Comparison of ENCODE assay signal across 1 cellular context in genomic region chr19:13097331-13098258, GRCh38.
TF ChIP-seq lines count a peak whose summit lies in the region.

No MANE protein-coding gene starts in this region.

TF ChIP-seq in K562, 482 proteins besides CTCF, POLR2A, EP300 and RAD21 (continues in another document):
- TF ChIP-seq ZNF3 (CRISPR knock-in tag; IDR thresholded peaks at IDR 0.05) (0 out of 2 replicates have a peak, but pooled peaks have one; percentile 31), ILK (tag; IDR thresholded peaks at IDR 0.05; ENCODE audit: borderline replicate concordance, low read depth) (no peak), ERF (CRISPR knock-in tag; IDR thresholded peaks at IDR 0.05) (peak; percentile 72; the same call in 1 of the 2 replicates), ZSCAN32 (CRISPR knock-in tag; IDR thresholded peaks at IDR 0.05) (peak; percentile 72; the same call in 1 of the 2 replicates), POLR2AphosphoS5 (IDR thresholded peaks at IDR 0.05; ENCODE audit: control insufficient read depth, insufficient read depth, low read depth, low read length) (peak; percentile 54), ZNF395 (CRISPR knock-in tag; IDR thresholded peaks at IDR 0.05) (0 out of 2 replicates have a peak, but pooled peaks have one; percentile 19), CHD2 (IDR thresholded peaks at IDR 0.05; ENCODE audit: low read depth, low read length) (no peak), ZC3H11A (IDR thresholded peaks at IDR 0.05; ENCODE audit: low read depth, low read length) (no peak), ZNF766 (CRISPR knock-in tag; conservative IDR thresholded peaks at IDR 0.05) (peak; percentile 36; the same call in 1 of the 2 replicates), HMG20A (CRISPR knock-in tag; conservative IDR thresholded peaks at IDR 0.05) (no peak), ATF4 (CRISPR knock-in tag; IDR thresholded peaks at IDR 0.05) (peak; percentile 63), GABPB1 (CRISPR knock-in tag; IDR thresholded peaks at IDR 0.05) (0 out of 2 replicates have a peak, but pooled peaks have one; percentile 60), MTF1 (CRISPR knock-in tag; IDR thresholded peaks at IDR 0.05; ENCODE audit: borderline replicate concordance) (no peak), ZNF740 (CRISPR knock-in tag; IDR thresholded peaks at IDR 0.05) (peak; percentile 84), ZNF740 (tag; IDR thresholded peaks at IDR 0.05) (peak in 1 of 2 experiments; percentile 94; a peak in 1 of 4 replicates), FOSL1 (tag; conservative IDR thresholded peaks at IDR 0.05) (peak; percentile 21; the same call in 1 of the 2 replicates), ZNF212 (CRISPR knock-in tag; IDR thresholded peaks at IDR 0.05) (peak; percentile 75; the same call in 1 of the 2 replicates), CGGBP1 (CRISPR knock-in tag; IDR thresholded peaks at IDR 0.05) (peak; percentile 45; the same call in 1 of the 2 replicates), OTX1 (CRISPR knock-in tag; IDR thresholded peaks at IDR 0.05) (peak; percentile 49; the same call in 1 of the 2 replicates), ZNF77 (CRISPR knock-in tag; IDR thresholded peaks at IDR 0.05) (peak; percentile 13; the same call in 1 of the 2 replicates), SNIP1 (IDR thresholded peaks at IDR 0.05; ENCODE audit: low read depth) (no peak), KDM5B (IDR thresholded peaks at IDR 0.05; ENCODE audit: insufficient replicate concordance, low read depth, low read length) (peak; percentile 67), FOXJ2 (tag; IDR thresholded peaks at IDR 0.05) (no peak), ESRRB (CRISPR knock-in tag; IDR thresholded peaks at IDR 0.05; ENCODE audit: borderline replicate concordance) (peak; percentile 84; the same call in 1 of the 2 replicates), ETS2 (tag; IDR thresholded peaks at IDR 0.05; ENCODE audit: borderline replicate concordance, poor library complexity, severe bottlenecking) (no peak), MCM7 (IDR thresholded peaks at IDR 0.05) (no peak), ZNF586 (CRISPR knock-in tag; conservative IDR thresholded peaks at IDR 0.05) (peak; percentile 77; the same call in 1 of the 2 replicates), TOE1 (IDR thresholded peaks at IDR 0.05; ENCODE audit: borderline replicate concordance) (no peak), TOE1 (CRISPR knock-in tag; IDR thresholded peaks at IDR 0.05; ENCODE audit: borderline replicate concordance, low read depth) (peak; percentile 24; the same call in 1 of the 2 replicates), HDAC2 (IDR thresholded peaks at IDR 0.05) (no peak), E2F6 (IDR thresholded peaks at IDR 0.05; ENCODE audit: borderline replicate concordance in 1 of 2, extremely low read depth in 1 of 2, insufficient read depth in 1 of 2, insufficient read length in 1 of 2, low read depth in 1 of 2, low read length in 1 of 2, poor library complexity in 1 of 2, severe bottlenecking in 1 of 2) (peak in 1 of 2 experiments; percentile 60), PURB (CRISPR knock-in tag; IDR thresholded peaks at IDR 0.05; ENCODE audit: low read depth) (no peak), CCNT2 (IDR thresholded peaks at IDR 0.05; ENCODE audit: borderline replicate concordance, extremely low read depth, insufficient read length, low read depth, low read length) (peak; percentile 88), HEY1 (CRISPR knock-in tag; IDR thresholded peaks at IDR 0.05; ENCODE audit: borderline replicate concordance) (peak; percentile 82; the same call in 1 of the 2 replicates), ELK3 (CRISPR knock-in tag; IDR thresholded peaks at IDR 0.05) (peak; percentile 77; the same call in 1 of the 2 replicates), TRIM24 (IDR thresholded peaks at IDR 0.05) (peak in 1 of 2 experiments; percentile 12; a peak in 1 of 4 replicates), NR2C2 (CRISPR knock-in tag; IDR thresholded peaks at IDR 0.05) (no peak), NR2C2 (tag; IDR thresholded peaks at IDR 0.05) (no peak), ZBTB7A (IDR thresholded peaks at IDR 0.05; ENCODE audit: borderline replicate concordance, control insufficient read depth, low read depth, low read length) (peak; percentile 90), SIRT6 (IDR thresholded peaks at IDR 0.05; ENCODE audit: low read depth, low read length) (peak; percentile 85), CREB5 (CRISPR knock-in tag; IDR thresholded peaks at IDR 0.05) (peak; percentile 85)
- TF ChIP-seq, protein P1, sequence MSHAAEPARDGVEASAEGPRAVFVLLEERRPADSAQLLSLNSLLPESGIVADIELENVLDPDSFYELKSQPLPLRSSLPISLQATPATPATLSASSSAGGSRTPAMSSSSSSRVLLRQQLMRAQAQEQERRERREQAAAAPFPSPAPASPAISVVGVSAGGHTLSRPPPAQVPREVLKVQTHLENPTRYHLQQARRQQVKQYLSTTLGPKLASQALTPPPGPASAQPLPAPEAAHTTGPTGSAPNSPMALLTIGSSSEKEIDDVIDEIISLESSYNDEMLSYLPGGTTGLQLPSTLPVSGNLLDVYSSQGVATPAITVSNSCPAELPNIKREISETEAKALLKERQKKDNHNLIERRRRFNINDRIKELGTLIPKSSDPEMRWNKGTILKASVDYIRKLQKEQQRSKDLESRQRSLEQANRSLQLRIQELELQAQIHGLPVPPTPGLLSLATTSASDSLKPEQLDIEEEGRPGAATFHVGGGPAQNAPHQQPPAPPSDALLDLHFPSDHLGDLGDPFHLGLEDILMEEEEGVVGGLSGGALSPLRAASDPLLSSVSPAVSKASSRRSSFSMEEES (CRISPR knock-in tag; IDR thresholded peaks at IDR 0.05) = peak; percentile 35; the same call in 1 of the 2 replicates
- TF ChIP-seq, protein P2, sequence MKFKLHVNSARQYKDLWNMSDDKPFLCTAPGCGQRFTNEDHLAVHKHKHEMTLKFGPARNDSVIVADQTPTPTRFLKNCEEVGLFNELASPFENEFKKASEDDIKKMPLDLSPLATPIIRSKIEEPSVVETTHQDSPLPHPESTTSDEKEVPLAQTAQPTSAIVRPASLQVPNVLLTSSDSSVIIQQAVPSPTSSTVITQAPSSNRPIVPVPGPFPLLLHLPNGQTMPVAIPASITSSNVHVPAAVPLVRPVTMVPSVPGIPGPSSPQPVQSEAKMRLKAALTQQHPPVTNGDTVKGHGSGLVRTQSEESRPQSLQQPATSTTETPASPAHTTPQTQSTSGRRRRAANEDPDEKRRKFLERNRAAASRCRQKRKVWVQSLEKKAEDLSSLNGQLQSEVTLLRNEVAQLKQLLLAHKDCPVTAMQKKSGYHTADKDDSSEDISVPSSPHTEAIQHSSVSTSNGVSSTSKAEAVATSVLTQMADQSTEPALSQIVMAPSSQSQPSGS (CRISPR knock-in tag; IDR thresholded peaks at IDR 0.05) = no peak
- TF ChIP-seq, protein P3, sequence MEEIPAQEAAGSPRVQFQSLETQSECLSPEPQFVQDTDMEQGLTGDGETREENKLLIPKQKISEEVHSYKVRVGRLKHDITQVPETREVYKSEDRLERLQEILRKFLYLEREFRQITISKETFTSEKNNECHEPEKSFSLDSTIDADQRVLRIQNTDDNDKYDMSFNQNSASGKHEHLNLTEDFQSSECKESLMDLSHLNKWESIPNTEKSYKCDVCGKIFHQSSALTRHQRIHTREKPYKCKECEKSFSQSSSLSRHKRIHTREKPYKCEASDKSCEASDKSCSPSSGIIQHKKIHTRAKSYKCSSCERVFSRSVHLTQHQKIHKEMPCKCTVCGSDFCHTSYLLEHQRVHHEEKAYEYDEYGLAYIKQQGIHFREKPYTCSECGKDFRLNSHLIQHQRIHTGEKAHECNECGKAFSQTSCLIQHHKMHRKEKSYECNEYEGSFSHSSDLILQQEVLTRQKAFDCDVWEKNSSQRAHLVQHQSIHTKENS (CRISPR knock-in tag; IDR thresholded peaks at IDR 0.05) = peak; percentile 87; the same call in 1 of the 2 replicates
- TF ChIP-seq, protein P4, sequence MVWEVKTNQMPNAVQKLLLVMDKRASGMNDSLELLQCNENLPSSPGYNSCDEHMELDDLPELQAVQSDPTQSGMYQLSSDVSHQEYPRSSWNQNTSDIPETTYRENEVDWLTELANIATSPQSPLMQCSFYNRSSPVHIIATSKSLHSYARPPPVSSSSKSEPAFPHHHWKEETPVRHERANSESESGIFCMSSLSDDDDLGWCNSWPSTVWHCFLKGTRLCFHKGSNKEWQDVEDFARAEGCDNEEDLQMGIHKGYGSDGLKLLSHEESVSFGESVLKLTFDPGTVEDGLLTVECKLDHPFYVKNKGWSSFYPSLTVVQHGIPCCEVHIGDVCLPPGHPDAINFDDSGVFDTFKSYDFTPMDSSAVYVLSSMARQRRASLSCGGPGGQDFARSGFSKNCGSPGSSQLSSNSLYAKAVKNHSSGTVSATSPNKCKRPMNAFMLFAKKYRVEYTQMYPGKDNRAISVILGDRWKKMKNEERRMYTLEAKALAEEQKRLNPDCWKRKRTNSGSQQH (CRISPR knock-in tag; IDR thresholded peaks at IDR 0.05) = peak; percentile 83
- TF ChIP-seq, protein P5, sequence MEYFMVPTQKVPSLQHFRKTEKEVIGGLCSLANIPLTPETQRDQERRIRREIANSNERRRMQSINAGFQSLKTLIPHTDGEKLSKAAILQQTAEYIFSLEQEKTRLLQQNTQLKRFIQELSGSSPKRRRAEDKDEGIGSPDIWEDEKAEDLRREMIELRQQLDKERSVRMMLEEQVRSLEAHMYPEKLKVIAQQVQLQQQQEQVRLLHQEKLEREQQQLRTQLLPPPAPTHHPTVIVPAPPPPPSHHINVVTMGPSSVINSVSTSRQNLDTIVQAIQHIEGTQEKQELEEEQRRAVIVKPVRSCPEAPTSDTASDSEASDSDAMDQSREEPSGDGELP (CRISPR knock-in tag; IDR thresholded peaks at IDR 0.05; ENCODE audit: borderline replicate concordance) = peak; percentile 60
- TF ChIP-seq, protein P6, sequence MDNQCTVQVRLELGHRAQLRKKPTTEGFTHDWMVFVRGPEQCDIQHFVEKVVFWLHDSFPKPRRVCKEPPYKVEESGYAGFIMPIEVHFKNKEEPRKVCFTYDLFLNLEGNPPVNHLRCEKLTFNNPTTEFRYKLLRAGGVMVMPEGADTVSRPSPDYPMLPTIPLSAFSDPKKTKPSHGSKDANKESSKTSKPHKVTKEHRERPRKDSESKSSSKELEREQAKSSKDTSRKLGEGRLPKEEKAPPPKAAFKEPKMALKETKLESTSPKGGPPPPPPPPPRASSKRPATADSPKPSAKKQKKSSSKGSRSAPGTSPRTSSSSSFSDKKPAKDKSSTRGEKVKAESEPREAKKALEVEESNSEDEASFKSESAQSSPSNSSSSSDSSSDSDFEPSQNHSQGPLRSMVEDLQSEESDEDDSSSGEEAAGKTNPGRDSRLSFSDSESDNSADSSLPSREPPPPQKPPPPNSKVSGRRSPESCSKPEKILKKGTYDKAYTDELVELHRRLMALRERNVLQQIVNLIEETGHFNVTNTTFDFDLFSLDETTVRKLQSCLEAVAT (IDR thresholded peaks at IDR 0.05) = no peak
